ENCODE assay signal across 1 cellular context in genomic region chr10:110211455-110211843, GRCh38.
TF ChIP-seq lines count a peak whose summit lies in the region.

No MANE protein-coding gene starts in this region.

TF ChIP-seq in HepG2, 621 proteins besides CTCF, POLR2A, EP300 and RAD21 (continued from another document):
- peak; percentile 5; the same call in 1 of the 2 replicates for TF ChIP-seq CREM (IDR thresholded peaks at IDR 0.05)
- no peak for TF ChIP-seq CREM (CRISPR knock-in tag; IDR thresholded peaks at IDR 0.05)
- TF ChIP-seq NR0B2 (CRISPR knock-in tag; IDR thresholded peaks at IDR 0.05): no peak
- no peak for TF ChIP-seq SCMH1 (CRISPR knock-in tag; IDR thresholded peaks at IDR 0.05; ENCODE audit: borderline replicate concordance)
- no peak for TF ChIP-seq ZMYM3 (CRISPR knock-in tag; IDR thresholded peaks at IDR 0.05)
- TF ChIP-seq ZNF33B (CRISPR knock-in tag; IDR thresholded peaks at IDR 0.05): 0 out of 2 replicates have a peak, but pooled peaks have one; percentile 7
- no peak for TF ChIP-seq ETV5 (CRISPR knock-in tag; IDR thresholded peaks at IDR 0.05; ENCODE audit: borderline replicate concordance)
- TF ChIP-seq CREB1 (IDR thresholded peaks at IDR 0.05): no peak
- peak; percentile 76 for TF ChIP-seq CREB1 (CRISPR knock-in tag; IDR thresholded peaks at IDR 0.05)
- TF ChIP-seq RFXAP (CRISPR knock-in tag; IDR thresholded peaks at IDR 0.05; ENCODE audit: borderline replicate concordance): peak; percentile 85
- TF ChIP-seq TOPORS (CRISPR knock-in tag; IDR thresholded peaks at IDR 0.05): no peak
- no peak for TF ChIP-seq ZSCAN20 (CRISPR knock-in tag; IDR thresholded peaks at IDR 0.05; ENCODE audit: borderline replicate concordance)
- TF ChIP-seq FOXO4 (CRISPR knock-in tag; conservative IDR thresholded peaks at IDR 0.05): 0 out of 2 replicates have a peak, but pooled peaks have one; percentile 86
